Comparison of ENCODE assay signal across 30 cellular contexts in the genomic region with DNA sequence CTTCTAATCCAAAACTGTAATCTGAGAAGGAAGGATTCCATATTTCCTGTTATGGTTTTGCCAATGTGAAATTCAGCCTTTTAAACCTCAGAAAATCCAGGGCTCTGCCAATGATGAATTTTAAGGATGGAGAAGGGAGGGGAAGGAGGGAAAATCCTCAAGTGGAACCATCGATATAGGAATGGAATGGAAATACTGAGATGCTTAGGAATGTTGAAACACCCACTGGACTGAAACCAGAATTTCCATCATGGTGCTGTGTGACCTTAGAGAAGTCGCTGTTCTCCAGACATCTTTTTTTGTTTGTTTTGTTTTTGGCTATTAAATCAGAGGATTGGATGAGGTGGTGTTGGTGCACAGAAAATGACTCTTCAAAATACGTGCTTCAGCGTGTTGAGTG. TPM values are rescaled to one million over a fixed set of nuclear protein-coding genes. Genes with fewer than 3 reads are reported as not detected.
"Had no signal": no experiment of that assay in that cellular context is flagged by ENCODE, and none has a peak within 500 bp of the region (broad histone marks: within the 10 kb centered on the region; RNA-seq: fewer than 3 reads in every experiment).

No MANE protein-coding gene starts in this region.

- H3K27ac Mint-ChIP-seq: activated CD4-positive, alpha-beta memory T cell treated with anti-CD3 and anti-CD28 coated beads, Interleukin-2, amount 10 ng/mL, durations not matched to agents 7 days and 5 days; activated naive CD4-positive, alpha-beta T cell treated with anti-CD3 and anti-CD28 coated beads for 36 hours; activated naive CD8-positive, alpha-beta T cell; activated T-helper 17 cell treated with anti-CD3 and anti-CD28 coated beads, Interleukin-2, amount 50 U/mL, for 72 hours had no signal

- H3K4me2 ChIP-seq: SK-N-SH had no signal

- H3K4me3 ChIP-seq: body of pancreas had no signal

- H3K9me3 Mint-ChIP-seq: activated CD4-positive, alpha-beta memory T cell treated with anti-CD3 and anti-CD28 coated beads, Interleukin-2, amount 10 ng/mL, durations not matched to agents 7 days and 5 days; activated naive CD4-positive, alpha-beta T cell treated with anti-CD3 and anti-CD28 coated beads for 36 hours had no signal

- DNase-seq: activated CD4-positive, alpha-beta memory T cell treated with anti-CD3 and anti-CD28 coated beads, Interleukin-2, amount 10 ng/mL, durations not matched to agents 7 days and 5 days; activated CD4-positive, alpha-beta T cell treated with anti-CD3 and anti-CD28 coated beads for 36 hours; activated CD4-positive, alpha-beta T cell treated with anti-CD3 and anti-CD28 coated beads, Interleukin-2, amount 50 U/mL, for 1 hour; activated gamma-delta T cell; activated naive CD4-positive, alpha-beta T cell treated with anti-CD3 and anti-CD28 coated beads for 36 hours; activated T-cell treated with anti-CD3 and anti-CD28 coated beads for 4 hours; activated T-cell treated with anti-CD3 and anti-CD28 coated beads, Interleukin-2, amount 50 U/mL, for 48 hours; anterior cingulate cortex; body of pancreas; central memory CD4-positive, alpha-beta T cell; KG1; NCI-H1105; NCI-H1436; NCI-H187 treated with DMSO at 0.1 percent for 48 hours; NCI-H2081 treated with DMSO at 0.1 percent for 48 hours; NCI-H226; NCI-H526; NCI-H82; OCI-M1; RPMI8226; SK-N-SH; T-helper 1 cell had no signal

- H3K4me1 Mint-ChIP-seq: activated CD4-positive, alpha-beta memory T cell treated with anti-CD3 and anti-CD28 coated beads, Interleukin-2, amount 10 ng/mL, durations not matched to agents 7 days and 5 days; activated CD4-positive, alpha-beta T cell treated with anti-CD3 and anti-CD28 coated beads for 36 hours had no signal

- H3K9me3 ChIP-seq: body of pancreas, SK-N-SH had no signal

- H3K27me3 Mint-ChIP-seq: activated CD4-positive, alpha-beta memory T cell treated with anti-CD3 and anti-CD28 coated beads, Interleukin-2, amount 10 ng/mL, durations not matched to agents 7 days and 5 days; activated CD4-positive, alpha-beta T cell treated with anti-CD3 and anti-CD28 coated beads for 36 hours; activated naive CD8-positive, alpha-beta T cell; activated T-helper 17 cell treated with anti-CD3 and anti-CD28 coated beads, Interleukin-2, amount 50 U/mL, for 72 hours had no signal

- ATAC-seq: activated CD4-positive, alpha-beta T cell treated with anti-CD3 and anti-CD28 coated beads for 36 hours; activated T-helper 17 cell treated with anti-CD3 and anti-CD28 coated beads, Interleukin-2, amount 50 U/mL, for 72 hours; Panc1; Right ventricle myocardium inferior had no signal

- H3K27ac ChIP-seq: body of pancreas, VCaP had no signal

- H3K27me3 ChIP-seq: body of pancreas had no signal

- H3K4me3 Mint-ChIP-seq: activated CD4-positive, alpha-beta memory T cell treated with anti-CD3 and anti-CD28 coated beads, Interleukin-2, amount 10 ng/mL, durations not matched to agents 7 days and 5 days; activated CD4-positive, alpha-beta T cell treated with anti-CD3 and anti-CD28 coated beads for 36 hours; activated naive CD4-positive, alpha-beta T cell treated with anti-CD3 and anti-CD28 coated beads for 36 hours; activated naive CD8-positive, alpha-beta T cell; activated T-helper 17 cell treated with anti-CD3 and anti-CD28 coated beads, Interleukin-2, amount 50 U/mL, for 72 hours had no signal

- H3K9ac ChIP-seq: SK-N-SH had no signal

RNA-seq across cellular contexts. Expression of a gene that starts 53.3 kb away (rescaled TPM):
- total RNA-seq: activated CD4-positive, alpha-beta T cell treated with anti-CD3 and anti-CD28 coated beads for 36 hours; activated naive CD4-positive, alpha-beta T cell treated with anti-CD3 and anti-CD28 coated beads for 36 hours; activated T-helper 17 cell treated with anti-CD3 and anti-CD28 coated beads, Interleukin-2, amount 50 U/mL, for 72 hours; body of pancreas; bronchial epithelial cell; MCF 10A; NCI-H460; Right ventricle myocardium inferior had no signal
